In genomic region chr17:43728081-43728480, GRCh38 we compare ENCODE assay signal across 30 cellular contexts. TPM values are rescaled to one million over a fixed set of nuclear protein-coding genes. Genes with fewer than 3 reads are reported as not detected.
"Had no signal": no experiment of that assay in that cellular context is flagged by ENCODE, and none has a peak within 500 bp of the region (broad histone marks: within the 10 kb centered on the region; RNA-seq: fewer than 3 reads in every experiment).

No MANE protein-coding gene starts in this region.

- H3K4me1 ChIP-seq: stomach, suprapubic skin, testis, thyroid gland, tibial nerve, transverse colon, upper lobe of left lung, upper lobe of right lung, uterus, vagina had no signal

- H3K27me3 ChIP-seq: stomach, suprapubic skin, testis, thyroid gland, tibial artery, tibial nerve, transverse colon, upper lobe of left lung, upper lobe of right lung, uterus, vagina had no signal

- H3K27ac ChIP-seq: stomach, suprapubic skin, testis, thoracic aorta, thyroid gland, tibial artery, tibial nerve, transverse colon, upper lobe of left lung, upper lobe of right lung, uterus, vagina had no signal

- H3K9me3 ChIP-seq: stomach, suprapubic skin, testis, thoracic aorta, thyroid gland, tibial artery, tibial nerve, transverse colon, upper lobe of left lung, upper lobe of right lung, uterus, vagina had no signal

- H3K36me3 ChIP-seq: stomach, suprapubic skin, thoracic aorta, thyroid gland, tibial artery, tibial nerve, transverse colon, upper lobe of left lung, upper lobe of right lung, uterus, vagina had no signal

- ATAC-seq: stimulated activated effector memory CD8-positive, alpha-beta T cell treated with anti-CD3 and anti-CD28 coated beads, Interleukin-12 subunit alpha, Interleukin-12 subunit beta, amount 100 ng/mL, for 72 hours; stimulated activated memory B cell treated with anti-CD40 and anti-IgM and Interleukin-4, amounts not matched to agents 10 μg/mL and 1 μg/mL and 100 μg/mL, for 72 hours; stimulated activated naive B cell treated with anti-CD40 and anti-IgM and Interleukin-4, amounts not matched to agents 10 μg/mL and 1 μg/mL and 100 μg/mL, for 72 hours; stimulated activated naive CD8-positive, alpha-beta T cell treated with anti-CD3 and anti-CD28 coated beads, Interleukin-15, amount 100 ng/mL, for 72 hours; stimulated activated naive CD8-positive, alpha-beta T cell treated with anti-CD3 and anti-CD28 coated beads, Interleukin-15, Interleukin-2, amounts not matched to agents 100 U/mL and 50 U/mL, for 24 hours; upper lobe of right lung had no signal

- H3K4me3 ChIP-seq: stomach, suprapubic skin, testis, thoracic aorta, thyroid gland, tibial artery, tibial nerve, transverse colon, upper lobe of left lung, upper lobe of right lung, uterus, vagina had no signal

- DNase-seq: stimulated activated CD4-positive, alpha-beta T cell treated with anti-CD3 and anti-CD28 coated beads, Interleukin-2, amount 100 ng/mL, for 48 hours; stimulated activated CD4-positive, alpha-beta T cell treated with anti-CD3 and anti-CD28 coated beads, Interleukin-4, amount 100 ng/mL, for 1 hour; stimulated activated CD4-positive, alpha-beta T cell treated with anti-CD3 and anti-CD28 coated beads, Interleukin-4, amount 100 ng/mL, for 24 hours; stimulated activated CD4-positive, alpha-beta T cell treated with anti-CD3 and anti-CD28 coated beads, Interleukin-4, amount 100 ng/mL, for 4 hours; stimulated activated CD8-positive, alpha-beta memory T cell treated with anti-CD3 and anti-CD28 coated beads, Interleukin-4, amount 100 ng/mL, for 48 hours; stimulated activated naive B cell treated with anti-CD40 and anti-IgM and Interleukin-4, amounts not matched to agents 10 μg/mL and 1 μg/mL and 100 μg/mL, for 72 hours; stimulated activated naive CD4-positive, alpha-beta T cell; stimulated activated naive CD4-positive, alpha-beta T cell treated with Interleukin-2 at 50 U/mL for 16 hours; stimulated activated naive CD8-positive, alpha-beta T cell treated with anti-CD3 and anti-CD28 coated beads, Interleukin-15, amount 100 ng/mL, for 72 hours; stimulated activated naive CD8-positive, alpha-beta T cell treated with anti-CD3 and anti-CD28 coated beads, Interleukin-15, Interleukin-2, amounts not matched to agents 100 U/mL and 50 U/mL, for 24 hours; stomach; substantia nigra; testis; thyroid gland; tibial artery; transverse colon; trophoblast cell; upper lobe of left lung; upper lobe of right lung; uterus had no signal

RNA-seq across cellular contexts. Expression of gene SOST, which starts 30.5 kb away (rescaled TPM):
- total RNA-seq: stomach, subcutaneous adipose tissue, suprapubic skin, temporal lobe, thyroid gland, tibial nerve, transverse colon, upper lobe of left lung, upper lobe of right lung, ureter, uterus, vagina had no signal

RNA-seq across cellular contexts. Expression of gene CFAP97D1, which starts 52.2 kb away (rescaled TPM):
- total RNA-seq: stomach, temporal lobe, thoracic aorta, transverse colon, upper lobe of right lung, ureter, urinary bladder, uterus, vagina had no signal
